In genomic region chr3:140972833-140973232, GRCh38 we compare ENCODE assay signal across 9 cellular contexts. TPM values are rescaled to one million over a fixed set of nuclear protein-coding genes. Genes with fewer than 3 reads are reported as not detected.
DNase-seq lines count a peak whose midpoint lies in the region; ATAC-seq, FAIRE-seq and TF ChIP-seq lines count a peak whose summit lies in the region.
"Had no signal": no experiment of that assay in that cellular context is flagged by ENCODE, and none has a peak within 500 bp of the region (broad histone marks: within the 10 kb centered on the region; RNA-seq: fewer than 3 reads in every experiment).

No MANE protein-coding gene starts in this region.

- H3K36me3 ChIP-seq in RWPE2 (ENCODE audit: low read depth), result peaks cover 88% of the 10 kb centered on the region

- DNase-seq in AG10803 (ENCODE audit: low read depth) (peak; percentile 28), GM12892 (ENCODE audit: insufficient read length) (no peak), RWPE2 (ENCODE audit: low spot score) (no peak), hepatic stellate cell (ENCODE audit: low spot score) (peak; percentile 2), urothelium cell line (ENCODE audit: low spot score) (no peak), AG08396 (ENCODE audit: low spot score) (no peak), substantia nigra (lab: John Stamatoyannopoulos, UW) (no peak), GM13976 (ENCODE audit: low spot score) (no peak)
- DNase-seq: T-cell had no signal

- H3K27me3 ChIP-seq in RWPE2 (ENCODE audit: insufficient read depth, poor library complexity, severe bottlenecking), result no peaks in the 10 kb centered on the region

- no peaks in the 10 kb centered on the region for H3K4me1 ChIP-seq in RWPE2 (ENCODE audit: insufficient read depth, poor library complexity, severe bottlenecking)

- in situ Hi-C loops in GM13976 (cut with MboI; ENCODE audit: low sequenced_read_pairs, unreplicated experiment), result no loop called here

- H3K9me3 ChIP-seq in RWPE2 (ENCODE audit: severe bottlenecking), result no peaks in the 10 kb centered on the region

- no peak overlapping the region for H3K4me3 ChIP-seq in AG10803 (ENCODE audit: low read length)
- no peak overlapping the region for H3K4me3 ChIP-seq in RWPE2 (ENCODE audit: severe bottlenecking)

- no peak for TF ChIP-seq POLR2A in GM12892 (IDR thresholded peaks at IDR 0.05; ENCODE audit: low read depth, low read length)

- TF ChIP-seq CTCF in AG10803 (conservative IDR thresholded peaks at IDR 0.05; ENCODE audit: low read length) (peak; percentile 50), RWPE2 (IDR thresholded peaks at IDR 0.05; ENCODE audit: poor library complexity, severe bottlenecking) (peak; percentile 48), GM13976 (IDR thresholded peaks at IDR 0.05; ENCODE audit: borderline replicate concordance, control extremely low read depth, extremely low read depth, insufficient read depth, missing control alignments) (no peak)

- ATAC-seq in RWPE2 (ENCODE audit: low read depth), result peak; percentile 49; the same call in 1 of the 3 replicates

- FAIRE-seq in GM12892 (lab: Jason Lieb, UNC) (peak; percentile 63), urothelium cell line (lab: Jason Lieb, UNC) (no peak)

- H3K27ac ChIP-seq in RWPE2 (ENCODE audit: poor library complexity, severe bottlenecking) (no peak overlapping the region), substantia nigra (ENCODE audit: low read depth, low read length, poor library complexity, severe bottlenecking) (no peak overlapping the region)

RNA-seq across cellular contexts. Expression of gene SLC25A36, which starts 31.2 kb away (rescaled TPM):
- 85.2 TPM for polyA plus RNA-seq in GM12892 (2012; ENCODE audit: missing spikeins)

Comparison
In these comparisons a context has a peak if more than half of its experiments do, and no peak if none do; other contexts are left out.
1. DNase-seq: peak in AG10803 (single experiment) and hepatic stellate cell (single experiment); none in GM12892 (single experiment), RWPE2 (single experiment), urothelium cell line (single experiment), AG08396 (single experiment), substantia nigra (0 of 49) and GM13976 (single experiment).